ENCODE assay signal across 24 cellular contexts in the genomic region with DNA sequence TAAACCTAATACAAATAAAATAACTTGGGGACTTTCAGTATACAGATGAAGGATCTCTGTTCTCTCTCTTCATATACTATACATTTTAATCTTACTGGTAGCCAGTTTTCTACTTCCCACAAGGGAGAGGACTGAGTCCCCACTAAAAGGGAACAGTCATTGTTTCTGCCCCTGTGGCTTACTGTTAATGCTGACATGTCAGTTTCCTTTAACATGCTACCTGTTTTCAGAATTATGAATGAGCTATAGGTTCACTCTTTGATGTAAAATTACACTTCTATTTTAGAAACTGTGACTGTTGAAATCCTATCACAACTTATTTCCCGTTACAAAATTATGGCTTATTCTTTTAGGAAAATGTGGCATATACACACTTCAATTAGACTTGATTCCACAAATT.
"Had no signal": no experiment of that assay in that cellular context is flagged by ENCODE, and none has a peak within 500 bp of the region (broad histone marks: within the 10 kb centered on the region; RNA-seq: fewer than 3 reads in every experiment).

No MANE protein-coding gene starts in this region.

- FAIRE-seq: colon, frontal cortex, keratinocyte had no signal

- H3K36me3 Mint-ChIP-seq: naive thymus-derived CD4-positive, alpha-beta T cell; stimulated activated effector memory CD8-positive, alpha-beta T cell treated with anti-CD3 and anti-CD28 coated beads, Interleukin-12 subunit alpha, Interleukin-12 subunit beta, amount 100 ng/mL, for 72 hours had no signal

- H3K4me3 Mint-ChIP-seq: naive thymus-derived CD4-positive, alpha-beta T cell; nephron; stimulated activated effector memory CD8-positive, alpha-beta T cell treated with anti-CD3 and anti-CD28 coated beads, Interleukin-12 subunit alpha, Interleukin-12 subunit beta, amount 100 ng/mL, for 72 hours had no signal

- ATAC-seq: left lung; naive thymus-derived CD4-positive, alpha-beta T cell; stimulated activated effector memory CD8-positive, alpha-beta T cell treated with anti-CD3 and anti-CD28 coated beads, Interleukin-12 subunit alpha, Interleukin-12 subunit beta, amount 100 ng/mL, for 72 hours had no signal

- H2AFZ ChIP-seq: parathyroid adenoma had no signal

- H3K79me2 ChIP-seq: parathyroid adenoma had no signal

- H3K4me1 Mint-ChIP-seq: naive thymus-derived CD4-positive, alpha-beta T cell; stimulated activated effector memory CD8-positive, alpha-beta T cell treated with anti-CD3 and anti-CD28 coated beads, Interleukin-12 subunit alpha, Interleukin-12 subunit beta, amount 100 ng/mL, for 72 hours had no signal

- H3K36me3 ChIP-seq: left lung, neutrophil, prostate gland, sigmoid colon, stomach, thyroid gland had no signal

- H3K9me3 ChIP-seq: neutrophil, prostate gland, right atrium auricular region, sigmoid colon, stomach, thyroid gland had no signal

- H3K27ac ChIP-seq: left lung, neutrophil, parathyroid adenoma, prostate gland, sigmoid colon, stomach, thyroid gland had no signal

- H3K9me3 Mint-ChIP-seq: nephron had no signal

- H3K4me1 ChIP-seq: left lung, prostate gland, sigmoid colon, stomach, thyroid gland had no signal

- H3K27me3 Mint-ChIP-seq: naive thymus-derived CD4-positive, alpha-beta T cell had no signal

- DNase-seq: cerebellar nuclear complex; dorsolateral prefrontal cortex; effector CD4-positive, alpha-beta T cell; left lung; mammary epithelial cell; mesendoderm; midbrain; naive thymus-derived CD4-positive, alpha-beta T cell; sigmoid colon; stimulated activated CD4-positive, alpha-beta T cell treated with anti-CD3 and anti-CD28 coated beads, Interleukin-2, amount 100 ng/mL, for 24 hours; stimulated activated CD4-positive, alpha-beta T cell treated with anti-CD3 and anti-CD28 coated beads, Interleukin-4, amount 100 ng/mL, for 24 hours; stimulated activated naive CD4-positive, alpha-beta T cell treated with Interleukin-2 at 50 U/mL for 16 hours; stomach; thyroid gland; trophoblast cell had no signal

- H3K4me3 ChIP-seq: dorsolateral prefrontal cortex, left lung, prostate gland, right atrium auricular region, sigmoid colon, stomach, thyroid gland had no signal

- H3K9ac ChIP-seq: parathyroid adenoma had no signal

- H3K27me3 ChIP-seq: dorsolateral prefrontal cortex, left lung, neutrophil, right atrium auricular region, sigmoid colon, stomach, thyroid gland had no signal

- H3K27ac Mint-ChIP-seq: naive thymus-derived CD4-positive, alpha-beta T cell; stimulated activated effector memory CD8-positive, alpha-beta T cell treated with anti-CD3 and anti-CD28 coated beads, Interleukin-12 subunit alpha, Interleukin-12 subunit beta, amount 100 ng/mL, for 72 hours had no signal
